ENCODE assay signal across 8 cellular contexts in genomic region chr11:65918211-65919150, GRCh38. TPM values are rescaled to one million over a fixed set of nuclear protein-coding genes. Genes with fewer than 3 reads are reported as not detected.
DNase-seq lines count a peak whose midpoint lies in the region; ATAC-seq and TF ChIP-seq lines count a peak whose summit lies in the region.

Gene C11orf68 (minus strand): TSS chr11:65919062. CDS start chr11:65919031, 31 bp downstream.

- H3K79me2 ChIP-seq in SK-N-SH (ENCODE audit: insufficient read depth), result peaks cover 73% of the 10 kb centered on the region

- peak within 1 kb of the TSS; percentile 89 to 99 (median 96) for H3K9ac ChIP-seq in BLaER1 treated with 17β-estradiol and CSF1 and Interleukin-3, amounts not matched to agents 10 nM and 100 nM
- H3K9ac ChIP-seq in SK-N-SH, result peak within 1 kb of the TSS; percentile 99

- peaks cover 15 to 34% (median 22%) of the 10 kb centered on the region in 11 experiments for H3K36me3 ChIP-seq in BLaER1 treated with 17β-estradiol and CSF1 and Interleukin-3, amounts not matched to agents 10 nM and 100 nM
- peaks cover 12 to 21% of the 10 kb centered on the region in 2 experiments for H3K36me3 ChIP-seq in SK-N-SH (replicated peaks in 1 of 2; ENCODE audit: control insufficient read depth in 1 of 2, insufficient read depth in 2 of 2, low read length in 1 of 2)
- H3K36me3 ChIP-seq in naive thymus-derived CD4-positive, alpha-beta T cell (ENCODE audit: control insufficient read depth in 2 of 3, insufficient read depth in 3 of 3, low read length in 3 of 3), result peaks cover 0 to 36% (median 4%) of the 10 kb centered on the region in 3 experiments

- no peak for DNase-seq in SK-N-SH
- peak in 1 of 2 experiments; percentile 88 for DNase-seq in erythroblast (lab: John Stamatoyannopoulos, UW)
- peak in 1 of 9 donors; percentile 38 for DNase-seq in naive thymus-derived CD4-positive, alpha-beta T cell
- no peak for DNase-seq in AG08395 (ENCODE audit: low spot score)
- DNase-seq in SKM-1 treated with dmso at 0.1 percent for 144 hours (lab: John Stamatoyannopoulos, UW; ENCODE audit: unreplicated experiment), result no peak

- H3K9me2 ChIP-seq in SK-N-SH, result no peaks in the 10 kb centered on the region

- intact Hi-C loops in naive thymus-derived CD4-positive, alpha-beta T cell (cut with micrococcal nuclease), result loop anchor here (1.0 kb wide), 15 partner anchors 10 to 350 kb away; partner anchors contain the start of genes BANF1 (in 2 of the 2), EIF1AD (in 2 of the 2), FOSL1 (in 2 of the 2) and PCNX3 (in 2 of the 2)

- H3K9me3 ChIP-seq in BLaER1 treated with 17β-estradiol and CSF1 and Interleukin-3, amounts not matched to agents 10 nM and 100 nM (replicated peaks in 1 of 11), result no peaks in the 10 kb centered on the region
- no peaks in the 10 kb centered on the region for H3K9me3 ChIP-seq in SK-N-SH
- no peaks in the 10 kb centered on the region for H3K9me3 ChIP-seq in naive thymus-derived CD4-positive, alpha-beta T cell (ENCODE audit: control insufficient read depth in 2 of 3, low read length in 3 of 3)

- peaks cover 32 to 60% (median 34%) of the 10 kb centered on the region in 7 donors for H3K4me1 Mint-ChIP-seq in naive thymus-derived CD4-positive, alpha-beta T cell

- no peak for TF ChIP-seq CTCF in SK-N-SH (IDR thresholded peaks at IDR 0.05)

- H3K27me3 Mint-ChIP-seq in naive thymus-derived CD4-positive, alpha-beta T cell, result no peaks in the 10 kb centered on the region

- H3K4me3 Mint-ChIP-seq in naive thymus-derived CD4-positive, alpha-beta T cell, result peak within 1 kb of the TSS; percentile 86 to 96 (median 93)

- peak within 1 kb of the TSS; percentile 51; the same call in 1 of the 2 replicates for H2AFZ ChIP-seq in SK-N-SH (ENCODE audit: low read depth)

- H3K9me3 Mint-ChIP-seq in naive thymus-derived CD4-positive, alpha-beta T cell, result no peaks in the 10 kb centered on the region

- no peaks in the 10 kb centered on the region for H3K27me3 ChIP-seq in BLaER1 treated with 17β-estradiol and CSF1 and Interleukin-3, amounts not matched to agents 10 nM and 100 nM
- no peaks in the 10 kb centered on the region for H3K27me3 ChIP-seq in SK-N-SH (ENCODE audit: insufficient read depth)
- H3K27me3 ChIP-seq in naive thymus-derived CD4-positive, alpha-beta T cell (ENCODE audit: control insufficient read depth in 2 of 2, insufficient read depth in 2 of 2, low read length in 2 of 2), result no peaks in the 10 kb centered on the region

- H3F3A ChIP-seq in SK-N-SH (replicated peaks; ENCODE audit: insufficient read depth), result peaks cover 29% of the 10 kb centered on the region

- H4K20me1 ChIP-seq in BLaER1 treated with 17β-estradiol and CSF1 and Interleukin-3, amounts not matched to agents 10 nM and 100 nM, result peaks cover 5 to 36% (median 24%) of the 10 kb centered on the region in 11 experiments; a peak in 14 of 22 replicates
- 0 out of 2 replicates have a peak, but pooled peaks cover 4% of the 10 kb centered on the region for H4K20me1 ChIP-seq in SK-N-SH (ENCODE audit: insufficient read depth)

- H3K4me3 ChIP-seq in BLaER1 treated with 17β-estradiol and CSF1 and Interleukin-3, amounts not matched to agents 10 nM and 100 nM, result peak within 1 kb of the TSS; percentile 78 to 99 (median 92)
- peak within 1 kb of the TSS; percentile 90 to 92 for H3K4me3 ChIP-seq in SK-N-SH (ENCODE audit: low read depth in 2 of 2, low read length in 1 of 2)
- peak within 1 kb of the TSS; percentile 83 for H3K4me3 ChIP-seq in naive thymus-derived CD4-positive, alpha-beta T cell (ENCODE audit: low read length)

- peak within 1 kb of the TSS; percentile 79 to 96 (median 90) for H3K27ac Mint-ChIP-seq in naive thymus-derived CD4-positive, alpha-beta T cell

- CTCF ChIA-PET in SK-N-SH (lab: Yijun Ruan, JAX), result interaction anchor here (1.0 to 3.3 kb wide), 6 partner anchors 17 to 58 kb away, joined by 3 to 24 read pairs (median 6); partner anchors contain the start of genes CCDC85B, FIBP and MUS81
- CTCF ChIA-PET in naive thymus-derived CD4-positive, alpha-beta T cell (lab: Charles Lee), result interaction anchor here (0.6 to 2.3 kb wide), 5 partner anchors 20 to 31 kb away, joined by 3 to 13 read pairs (median 4); partner anchors contain the start of gene CCDC85B

- peaks cover 4 to 32% (median 11%) of the 10 kb centered on the region in 5 donors for H3K36me3 Mint-ChIP-seq in naive thymus-derived CD4-positive, alpha-beta T cell

- H3K4me2 ChIP-seq in BLaER1 treated with 17β-estradiol and CSF1 and Interleukin-3, amounts not matched to agents 10 nM and 100 nM, result peak within 1 kb of the TSS; percentile 94 to 100 (median 99)
- H3K4me2 ChIP-seq in SK-N-SH, result peak within 1 kb of the TSS; percentile 99

- H3K4me1 ChIP-seq in BLaER1 treated with 17β-estradiol and CSF1 and Interleukin-3, amounts not matched to agents 10 nM and 100 nM, result peaks cover 51 to 61% (median 56%) of the 10 kb centered on the region in 10 experiments
- peaks cover 32 to 45% of the 10 kb centered on the region in 2 experiments; a peak in 3 of 4 replicates for H3K4me1 ChIP-seq in SK-N-SH (ENCODE audit: control insufficient read depth in 1 of 2, insufficient read depth in 2 of 2, low read depth in 1 of 2, low read length in 1 of 2)
- peaks cover 26 to 28% of the 10 kb centered on the region in 2 donors for H3K4me1 ChIP-seq in naive thymus-derived CD4-positive, alpha-beta T cell (ENCODE audit: control insufficient read depth in 2 of 2, insufficient read depth in 2 of 2, low read length in 2 of 2)

- TF ChIP-seq EP300 in SK-N-SH (IDR thresholded peaks at IDR 0.05; ENCODE audit: borderline replicate concordance in 1 of 2, low read depth in 1 of 2, low read length in 1 of 2), result no peak; a peak in 1 of 4 replicates

- POLR2A ChIA-PET in SK-N-SH (lab: Yijun Ruan, JAX), result interaction anchor here (0.6 to 1.5 kb wide), 4 partner anchors 18 to 34 kb away, joined by 3 to 4 read pairs (median 3); partner anchors contain the start of gene FOSL1
- POLR2A ChIA-PET in naive thymus-derived CD4-positive, alpha-beta T cell (lab: Charles Lee), result interaction anchor here (0.6 to 2.5 kb wide), 18 partner anchors 10 to 153 kb away, joined by 3 to 54 read pairs (median 6); partner anchors contain the start of genes CCDC85B, FIBP, FOSL1 and MUS81

- peak; percentile 37 for TF ChIP-seq POLR2A in erythroblast (IDR thresholded peaks at IDR 0.05; ENCODE audit: low read length)

- TF ChIP-seq RAD21 in SK-N-SH (IDR thresholded peaks at IDR 0.05; ENCODE audit: low read length), result no peak

- WGBS in SK-N-SH (ENCODE audit: low lambda C conversion rate), result 7% methylated on average over 33 of the region's 78 CpGs

- peak within 1 kb of the TSS; percentile 90 to 97 (median 93) for H3K27ac ChIP-seq in BLaER1 treated with 17β-estradiol and CSF1 and Interleukin-3, amounts not matched to agents 10 nM and 100 nM
- peak within 1 kb of the TSS; percentile 87 to 97 for H3K27ac ChIP-seq in SK-N-SH (ENCODE audit: low read depth in 2 of 2, low read length in 1 of 2)
- H3K27ac ChIP-seq in naive thymus-derived CD4-positive, alpha-beta T cell (ENCODE audit: low read depth, low read length), result peak within 1 kb of the TSS; percentile 95

- peak; percentile 51 for ATAC-seq in GM18907 (IDR thresholded peaks at IDR 0.05; ENCODE audit: unreplicated experiment)
- ATAC-seq in HG03095 (IDR thresholded peaks at IDR 0.05; ENCODE audit: unreplicated experiment), result peak; percentile 38
- peak; percentile 3 for ATAC-seq in naive thymus-derived CD4-positive, alpha-beta T cell

TF ChIP-seq in SK-N-SH, 30 proteins besides CTCF, POLR2A, EP300 and RAD21 (continues in another document):
- TF ChIP-seq USF2 (IDR thresholded peaks at IDR 0.05; ENCODE audit: borderline replicate concordance, low read depth, low read length) (no peak), TEAD4 (IDR thresholded peaks at IDR 0.05; ENCODE audit: borderline replicate concordance, insufficient read depth) (no peak), YY1 (IDR thresholded peaks at IDR 0.05; ENCODE audit: low read depth) (peak; percentile 89), FOSL2 (IDR thresholded peaks at IDR 0.05; ENCODE audit: borderline replicate concordance, low read depth) (no peak), RCOR1 (IDR thresholded peaks at IDR 0.05; ENCODE audit: low read length) (no peak), MAX (IDR thresholded peaks at IDR 0.05; ENCODE audit: low read depth) (no peak)

RNA-seq across cellular contexts. Expression of gene C11orf68, which starts in this region (rescaled TPM):
- polyA plus RNA-seq in SK-N-SH (2012; rRNA removed), result 54.4 and 65.3 TPM in 2 replicates
- polyA plus RNA-seq in SK-N-SH (2012; cell fraction: cytosol; rRNA removed), result 23.7 and 37.0 TPM in 2 replicates
- polyA plus RNA-seq in SK-N-SH (2012; cell fraction: nucleus; rRNA removed), result 54.3 and 73.9 TPM in 2 replicates
- total RNA-seq in naive thymus-derived CD4-positive, alpha-beta T cell, result 10 to 100 TPM; 18.5 to 62.2 (median 40.4) TPM
- 100 to 1,000 TPM in 1 of 2 donors, 10 to 100 TPM in 1; 74.1 to 104 TPM for polyA plus RNA-seq in naive thymus-derived CD4-positive, alpha-beta T cell
